28 cellular contexts compared by ENCODE assay signal in the genomic region with DNA sequence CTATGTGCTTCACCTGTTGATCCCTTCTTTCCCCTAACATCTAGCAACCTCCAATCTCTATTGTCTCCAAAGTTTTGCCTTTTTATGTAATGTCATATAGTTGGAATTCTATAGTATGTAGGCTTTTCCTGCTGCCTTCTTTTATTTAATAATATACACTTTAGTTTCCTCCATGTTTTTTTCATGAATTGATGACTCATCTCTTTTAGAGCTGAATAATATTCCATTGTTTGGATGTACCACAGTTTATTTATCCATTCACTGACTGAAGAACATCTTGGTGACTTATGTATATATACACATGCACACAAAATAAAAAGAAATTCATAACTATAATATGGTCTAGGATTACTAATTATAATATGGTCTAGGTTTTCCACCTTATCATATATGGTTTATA.
"Had no signal": no experiment of that assay in that cellular context is flagged by ENCODE, and none has a peak within 500 bp of the region (broad histone marks: within the 10 kb centered on the region; RNA-seq: fewer than 3 reads in every experiment).

No MANE protein-coding gene starts in this region.

- FAIRE-seq: colon, endometrium, endothelial cell of umbilical vein, frontal cortex had no signal

- ATAC-seq: effector memory CD8-positive, alpha-beta T cell; esophagus mucosa; foreskin keratinocyte; gastrocnemius medialis; gastroesophageal sphincter; heart left ventricle; heart right ventricle had no signal

- DNase-seq: colonic mucosa; cortex of kidney; dermis blood vessel endothelial cell; dorsolateral prefrontal cortex; effector CD4-positive, alpha-beta T cell; effector CD8-positive, alpha-beta T cell; effector memory CD4-positive, alpha-beta T cell; effector memory CD8-positive, alpha-beta T cell; endodermal cell; erythroblast; esophagus squamous epithelium; foreskin fibroblast; foreskin keratinocyte; foreskin melanocyte; gastrocnemius medialis; glutamatergic neuron; head of caudate nucleus; heart left ventricle; heart right ventricle had no signal

- H3K4me3 ChIP-seq: colonic mucosa, coronary artery, dorsolateral prefrontal cortex, esophagus muscularis mucosa, esophagus squamous epithelium, gastrocnemius medialis, gastroesophageal sphincter, heart left ventricle, heart right ventricle had no signal

- H3K9me3 ChIP-seq: colonic mucosa, esophagus muscularis mucosa, esophagus squamous epithelium, gastrocnemius medialis, gastroesophageal sphincter, heart left ventricle, heart right ventricle had no signal

- H3K27me3 ChIP-seq: colonic mucosa, dorsolateral prefrontal cortex, esophagus muscularis mucosa, esophagus squamous epithelium, foreskin keratinocyte, gastrocnemius medialis, gastroesophageal sphincter, heart left ventricle, heart right ventricle had no signal

- H3K4me1 ChIP-seq: colonic mucosa, esophagus muscularis mucosa, esophagus squamous epithelium, foreskin keratinocyte, gastrocnemius medialis, gastroesophageal sphincter, heart left ventricle, heart right ventricle had no signal

- H3K36me3 ChIP-seq: colonic mucosa, esophagus muscularis mucosa, esophagus squamous epithelium, gastrocnemius medialis, gastroesophageal sphincter, heart left ventricle, heart right ventricle had no signal

- H3K27ac ChIP-seq: colonic mucosa, coronary artery, dorsolateral prefrontal cortex, epithelial cell of prostate, esophagus muscularis mucosa, esophagus squamous epithelium, foreskin keratinocyte, gastrocnemius medialis, gastroesophageal sphincter, heart left ventricle, heart right ventricle had no signal
